13 cellular contexts compared by ENCODE assay signal in the genomic region with DNA sequence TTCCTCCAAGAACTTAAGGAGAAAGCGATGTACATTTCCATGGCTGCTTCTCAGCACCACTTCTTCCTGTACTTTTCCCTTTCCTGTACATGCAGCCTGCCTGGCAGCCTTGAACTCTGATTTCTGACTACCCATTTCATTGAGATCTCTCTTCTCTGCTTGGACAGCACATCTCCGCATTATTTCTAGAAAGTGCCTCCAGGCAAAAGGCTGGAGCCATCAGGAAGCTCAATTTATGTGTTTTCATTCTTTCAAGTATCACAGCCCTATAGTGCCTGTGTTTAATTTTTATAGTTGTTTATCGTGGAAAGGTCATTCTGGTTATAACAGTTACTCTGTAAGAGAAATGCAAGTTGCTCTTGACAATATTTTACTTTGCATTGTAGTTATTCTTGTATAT.
DNase-seq lines count a peak whose midpoint lies in the region; FAIRE-seq and TF ChIP-seq lines count a peak whose summit lies in the region.
"Had no signal": no experiment of that assay in that cellular context is flagged by ENCODE, and none has a peak within 500 bp of the region (broad histone marks: within the 10 kb centered on the region; RNA-seq: fewer than 3 reads in every experiment).

No MANE protein-coding gene starts in this region.

- no peaks in the 10 kb centered on the region for H3K27me3 ChIP-seq in H1 (replicated peaks in 1 of 4; ENCODE audit: control insufficient read depth in 3 of 4, extremely low read depth in 1 of 4, insufficient read depth in 3 of 4, low read length in 3 of 4)
- no peaks in the 10 kb centered on the region for H3K27me3 ChIP-seq in mesendoderm (ENCODE audit: insufficient read depth, low read length, poor library complexity)
- H3K27me3 ChIP-seq: BLaER1 had no signal

- H3K14ac ChIP-seq in H1 (ENCODE audit: insufficient read length) = no peak overlapping the region

- TF ChIP-seq CTCF in H1 (IDR thresholded peaks at IDR 0.05; ENCODE audit: control extremely low read depth in 1 of 3, insufficient read depth in 1 of 3, low read depth in 1 of 3, low read length in 3 of 3) = no peak

- CTCF ChIA-PET in H1 (lab: Charles Lee; ENCODE audit: partially characterized antibody) = no interaction called here

- H3K79me1 ChIP-seq in H1 (ENCODE audit: low read depth, low read length) (no peaks in the 10 kb centered on the region), mesendoderm (ENCODE audit: low read length) (no peaks in the 10 kb centered on the region)

- no peaks in the 10 kb centered on the region for H3K36me3 ChIP-seq in H1 (ENCODE audit: control insufficient read depth in 2 of 4, insufficient read depth in 4 of 4, low read length in 3 of 4)
- H3K36me3 ChIP-seq in mesendoderm (ENCODE audit: control insufficient read depth, insufficient read depth, low read length) = no peaks in the 10 kb centered on the region
- H3K36me3 ChIP-seq: BLaER1, HAP-1 had no signal

- H4K8ac ChIP-seq in H1 (ENCODE audit: extremely low read depth, insufficient read depth, low read length) (no peak overlapping the region), mesendoderm (ENCODE audit: low read depth, low read length) (no peak overlapping the region)

- no peak for TF ChIP-seq RAD21 in H1 (IDR thresholded peaks at IDR 0.05 in 1 of 2, conservative IDR thresholded peaks at IDR 0.05 in 1 of 2; ENCODE audit: low read depth in 2 of 2, low read length in 2 of 2)

- WGBS in H1 (ENCODE audit: extremely low coverage in 1 of 2, insufficient coverage in 1 of 2, insufficient read length in 1 of 2, insufficient replicate concordance in 2 of 2, low coverage in 1 of 2, low lambda C conversion rate in 2 of 2, missing lambda C conversion rate in 1 of 2), 2 experiments = 58% methylated on average over 3 of the region's 3 CpGs; no CpG with 5 or more reads in 1 of the 2 experiments
- no CpG with 5 or more reads among the region's 3 CpGs for WGBS in mesendoderm (ENCODE audit: extremely low coverage, insufficient coverage, low lambda C conversion rate)

- H3K9ac ChIP-seq in H1 (replicated peaks in 1 of 4; ENCODE audit: extremely low read depth in 1 of 4, low read depth in 3 of 4, low read length in 3 of 4) = no peak overlapping the region
- H3K9ac ChIP-seq in mesendoderm (ENCODE audit: low read length) = no peak overlapping the region
- H3K9ac ChIP-seq: BLaER1, GM23248 had no signal

- H2BK20ac ChIP-seq in H1 (ENCODE audit: low read length) = no peak overlapping the region

- no peaks in the 10 kb centered on the region for H3K9me3 ChIP-seq in H1 (ENCODE audit: insufficient read depth in 2 of 2, low read depth in 1 of 2, low read length in 1 of 2)
- H3K9me3 ChIP-seq: BLaER1, HAP-1 had no signal

- H2BK5ac ChIP-seq in H1 (ENCODE audit: low read depth, low read length) (no peak overlapping the region), mesendoderm (ENCODE audit: low read length) (no peak overlapping the region)

- no peaks in the 10 kb centered on the region for H3K4me1 ChIP-seq in H1 (replicated peaks in 1 of 4; ENCODE audit: control insufficient read depth in 3 of 4, insufficient read depth in 4 of 4, low read length in 3 of 4)
- peaks cover 5% of the 10 kb centered on the region for H3K4me1 ChIP-seq in mesendoderm (ENCODE audit: control insufficient read depth, low read depth, low read length)
- H3K4me1 ChIP-seq: BLaER1, HAP-1 had no signal

- H3K18ac ChIP-seq in H1 (ENCODE audit: extremely low read depth, low read length) (no peak overlapping the region), mesendoderm (ENCODE audit: low read length) (no peak overlapping the region)

- H3K79me2 ChIP-seq in H1 (ENCODE audit: control insufficient read depth in 1 of 2, insufficient read depth in 2 of 2, low read length in 2 of 2) (no peaks in the 10 kb centered on the region), mesendoderm (ENCODE audit: control insufficient read depth, insufficient read depth, low read length) (no peaks in the 10 kb centered on the region)

- no peak overlapping the region for H3K23ac ChIP-seq in H1 (ENCODE audit: insufficient read length)
- H3K23ac ChIP-seq in mesendoderm (ENCODE audit: low read length) = no peak overlapping the region

- H2BK15ac ChIP-seq in H1 (ENCODE audit: low read length) = no peak overlapping the region
- H2BK15ac ChIP-seq in mesendoderm (replicated peaks; ENCODE audit: low read depth) = peak overlapping the region; percentile 92

- no peaks in the 10 kb centered on the region for H3K23me2 ChIP-seq in H1 (ENCODE audit: low read depth, low read length)

- POLR2A ChIA-PET in H1 (lab: Charles Lee; ENCODE audit: partially characterized antibody) = no interaction called here

- FAIRE-seq in H1 (lab: Jason Lieb, UNC) = no peak
- FAIRE-seq: A549 had no signal

- H2AFZ ChIP-seq in H1 (ENCODE audit: low read length) = peak overlapping the region; percentile 81; the same call in 1 of the 2 replicates
- H2AFZ ChIP-seq: GM23248 had no signal

- H4K20me1 ChIP-seq in H1 (replicated peaks in 1 of 2; ENCODE audit: control insufficient read depth in 1 of 2, insufficient read depth in 2 of 2, low read length in 2 of 2) = no peaks in the 10 kb centered on the region
- H4K20me1 ChIP-seq: BLaER1 had no signal

- H4K5ac ChIP-seq in H1 (ENCODE audit: insufficient read length, low read depth, low read length) = no peak overlapping the region
- no peak overlapping the region for H4K5ac ChIP-seq in mesendoderm (ENCODE audit: low read length)

- H3K4ac ChIP-seq in H1 (replicated peaks; ENCODE audit: insufficient read length, low read depth, low read length) = no peak overlapping the region
- H3K4ac ChIP-seq in mesendoderm (ENCODE audit: low read depth, low read length) = no peak overlapping the region

- no peak for TF ChIP-seq POLR2A in H1 (IDR thresholded peaks at IDR 0.05; ENCODE audit: control extremely low read depth in 1 of 2, low read depth in 2 of 2, low read length in 2 of 2)

- H3K27ac ChIP-seq in H1 (ENCODE audit: low read depth, low read length) = no peak overlapping the region
- no peak overlapping the region for H3K27ac ChIP-seq in mesendoderm (ENCODE audit: low read depth, low read length)
- H3K27ac ChIP-seq: A549, BLaER1, GM23248 had no signal

- H3K4me3 ChIP-seq in H1 (ENCODE audit: extremely low read depth in 1 of 4, insufficient read depth in 2 of 4, low read depth in 3 of 4, low read length in 4 of 4) (no peak overlapping the region), mesendoderm (ENCODE audit: low read length) (no peak overlapping the region)
- H3K4me3 ChIP-seq: A549, BLaER1, GM23248, HAP-1 had no signal

- H3K4me2 ChIP-seq in H1 (ENCODE audit: insufficient read depth in 1 of 2, low read depth in 2 of 2, low read length in 2 of 2) = no peak overlapping the region
- no peak overlapping the region for H3K4me2 ChIP-seq in mesendoderm (ENCODE audit: low read length)
- H3K4me2 ChIP-seq: A549, BLaER1 had no signal

- H2AK5ac ChIP-seq in H1 (ENCODE audit: low read depth, low read length) = no peak overlapping the region
- H2AK5ac ChIP-seq in mesendoderm (ENCODE audit: low read length) = no peak overlapping the region

- DNase-seq in M059J (ENCODE audit: low read depth) (peak; percentile 72), H1 (ENCODE audit: low read depth in 1 of 2, low spot score in 2 of 2) (no peak), mesendoderm (no peak), NCI-H774 (lab: John Stamatoyannopoulos, UW) (no peak), RKO (ENCODE audit: low spot score) (no peak)
- no peak for DNase-seq in activated effector memory CD4-positive, alpha-beta T cell treated with Interleukin-2 at 50 U/mL for 16 hours
- DNase-seq: CD8-positive, alpha-beta memory T cell; DMS53; GM23248; HFFc6 had no signal

- TF ChIP-seq EP300 in H1 (IDR thresholded peaks at IDR 0.05; ENCODE audit: borderline replicate concordance in 1 of 2, low read depth in 2 of 2, low read length in 2 of 2) = no peak

- H2BK120ac ChIP-seq in H1 (replicated peaks; ENCODE audit: low read depth, low read length) (no peak overlapping the region), mesendoderm (ENCODE audit: low read depth, low read length) (no peak overlapping the region)

- no peak overlapping the region for H3K56ac ChIP-seq in H1 (replicated peaks; ENCODE audit: insufficient read length, low read depth, low read length)
- H3K56ac ChIP-seq in mesendoderm (ENCODE audit: low read length) = no peak overlapping the region

- no peak overlapping the region for H4K91ac ChIP-seq in H1 (replicated peaks; ENCODE audit: insufficient read length, low read length)

- H2BK12ac ChIP-seq in H1 (ENCODE audit: low read depth, low read length) = no peak overlapping the region

TF ChIP-seq in H1, 55 proteins besides CTCF, POLR2A, EP300 and RAD21 (continues in another document):
- TF ChIP-seq ATF3 (IDR thresholded peaks at IDR 0.05; ENCODE audit: insufficient read depth, low read depth, low read length) (no peak), CREB1 (IDR thresholded peaks at IDR 0.05) (no peak), RBBP5 (IDR thresholded peaks at IDR 0.05; ENCODE audit: borderline replicate concordance, low read depth, low read length) (no peak), EGR1 (IDR thresholded peaks at IDR 0.05; ENCODE audit: borderline replicate concordance, low read depth, low read length) (no peak), HDAC6 (IDR thresholded peaks at IDR 0.05; ENCODE audit: low read depth, low read length) (no peak), TEAD4 (IDR thresholded peaks at IDR 0.05; ENCODE audit: low read depth, low read length) (no peak), SRF (IDR thresholded peaks at IDR 0.05; ENCODE audit: low read depth, low read length) (no peak), SIX5 (IDR thresholded peaks at IDR 0.05; ENCODE audit: low read depth, low read length) (no peak), SP2 (IDR thresholded peaks at IDR 0.05; ENCODE audit: low read length) (no peak), KDM5A (IDR thresholded peaks at IDR 0.05; ENCODE audit: low read length) (no peak), TCF12 (IDR thresholded peaks at IDR 0.05; ENCODE audit: low read depth, low read length) (no peak), YY1 (IDR thresholded peaks at IDR 0.05; ENCODE audit: low read depth, low read length) (no peak)
- TF ChIP-seq, protein P1, sequence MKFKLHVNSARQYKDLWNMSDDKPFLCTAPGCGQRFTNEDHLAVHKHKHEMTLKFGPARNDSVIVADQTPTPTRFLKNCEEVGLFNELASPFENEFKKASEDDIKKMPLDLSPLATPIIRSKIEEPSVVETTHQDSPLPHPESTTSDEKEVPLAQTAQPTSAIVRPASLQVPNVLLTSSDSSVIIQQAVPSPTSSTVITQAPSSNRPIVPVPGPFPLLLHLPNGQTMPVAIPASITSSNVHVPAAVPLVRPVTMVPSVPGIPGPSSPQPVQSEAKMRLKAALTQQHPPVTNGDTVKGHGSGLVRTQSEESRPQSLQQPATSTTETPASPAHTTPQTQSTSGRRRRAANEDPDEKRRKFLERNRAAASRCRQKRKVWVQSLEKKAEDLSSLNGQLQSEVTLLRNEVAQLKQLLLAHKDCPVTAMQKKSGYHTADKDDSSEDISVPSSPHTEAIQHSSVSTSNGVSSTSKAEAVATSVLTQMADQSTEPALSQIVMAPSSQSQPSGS (IDR thresholded peaks at IDR 0.05; ENCODE audit: low read length) = no peak
